In the genomic region with DNA sequence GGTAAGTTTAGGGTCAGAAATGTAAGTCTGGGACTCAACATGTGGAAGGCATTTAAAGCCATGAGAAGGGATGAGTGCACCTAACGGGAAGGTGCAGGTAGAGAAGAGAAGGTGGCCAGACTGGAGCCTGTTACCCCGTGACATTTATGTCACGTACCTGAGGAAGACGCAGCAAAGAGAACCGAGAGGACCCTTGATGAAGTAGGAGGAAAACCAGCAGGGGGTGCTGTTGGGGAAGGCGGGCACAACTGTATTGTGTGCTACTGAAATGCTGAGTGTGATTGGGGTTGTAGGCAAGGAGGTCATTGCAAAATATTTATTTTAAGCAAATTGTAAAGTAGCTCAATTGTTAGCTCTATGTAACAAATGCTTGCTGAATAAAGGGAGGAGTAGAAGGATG, we compare ENCODE assay signal across 10 cellular contexts.
DNase-seq lines count a peak whose midpoint lies in the region; ATAC-seq, FAIRE-seq and TF ChIP-seq lines count a peak whose summit lies in the region.
"Had no signal": no experiment of that assay in that cellular context is flagged by ENCODE, and none has a peak within 500 bp of the region (broad histone marks: within the 10 kb centered on the region; RNA-seq: fewer than 3 reads in every experiment).

No MANE protein-coding gene starts in this region.

- H3K9ac ChIP-seq in kidney (ENCODE audit: low read length in 2 of 2) = no peak overlapping the region

- H4K20me1 ChIP-seq in OCI-LY7 (ENCODE audit: insufficient read depth, low read length) = no peaks in the 10 kb centered on the region

- no peaks in the 10 kb centered on the region for H3K9me2 ChIP-seq in OCI-LY7 (ENCODE audit: insufficient read depth, low read length)

- FAIRE-seq in kidney (lab: Jason Lieb, UNC) = no peak

- H3K9me3 ChIP-seq in OCI-LY7 (ENCODE audit: low read length) (no peaks in the 10 kb centered on the region), kidney (ENCODE audit: control insufficient read depth in 1 of 2, low read length in 2 of 2) (no peaks in the 10 kb centered on the region)

- in situ Hi-C loops in GM13977 (cut with MboI; ENCODE audit: low pct_unique_long_range_greater_than_20kb, low sequenced_read_pairs, unreplicated experiment) = loop anchor here (10.0 kb wide), 1 partner anchor 496 kb away; the partner anchor contains the start of gene SFMBT2

- DNase-seq in GM13977 (ENCODE audit: low spot score) = no peak
- peak; percentile 57 for DNase-seq in OCI-LY7 (ENCODE audit: low spot score)
- DNase-seq in activated effector memory CD4-positive, alpha-beta T cell treated with Interleukin-2 at 50 U/mL for 16 hours = peak; percentile 24
- no peak for DNase-seq in kidney
- peak; percentile 64 for DNase-seq in stimulated activated CD8-positive, alpha-beta memory T cell treated with anti-CD3 and anti-CD28 coated beads, Interleukin-4, amount 100 ng/mL, for 24 hours (ENCODE audit: low read depth)
- no peak for DNase-seq in NCI-H2196 treated with DMSO at 0.1 percent for 48 hours (lab: John Stamatoyannopoulos, UW; ENCODE audit: unreplicated experiment)

- no peaks in the 10 kb centered on the region for H3K79me2 ChIP-seq in OCI-LY7 (ENCODE audit: insufficient read depth, low read depth, low read length)

- H3K4me3 ChIP-seq in OCI-LY7 (ENCODE audit: low read depth, low read length, poor library complexity, severe bottlenecking) (no peak overlapping the region), kidney (ENCODE audit: low read length in 2 of 2) (no peak overlapping the region)
- H3K4me3 ChIP-seq: SK-N-MC, skin epidermis had no signal

- intact Hi-C loops in OCI-LY7 (cut with micrococcal nuclease; ENCODE audit: unreplicated experiment) (no loop called here), kidney (cut with DNase I) (no loop called here)

- H3K4me1 ChIP-seq in OCI-LY7 (ENCODE audit: insufficient read depth, low read length, poor library complexity, severe bottlenecking) = peaks cover 19% of the 10 kb centered on the region
- H3K4me1 ChIP-seq in kidney (ENCODE audit: control insufficient read depth in 1 of 2, insufficient read depth in 1 of 2, low read depth in 1 of 2, low read length in 2 of 2) = no peaks in the 10 kb centered on the region

- POLR2A ChIA-PET in OCI-LY7 (lab: Charles Lee) = interaction anchor here (0.5 to 0.6 kb wide), 3 partner anchors 14 to 850 kb away, joined by 3 to 6 read pairs (median 3); no protein-coding TSS in a partner anchor

- H2AFZ ChIP-seq in OCI-LY7 (ENCODE audit: low read length) = peak overlapping the region; percentile 7; the same call in 1 of the 2 replicates

- TF ChIP-seq CTCF in GM13977 (IDR thresholded peaks at IDR 0.05; ENCODE audit: extremely low read depth, insufficient read depth, missing control alignments) (peak; percentile 69), OCI-LY7 (conservative IDR thresholded peaks at IDR 0.05; ENCODE audit: low read length) (peak; percentile 83), kidney (IDR thresholded peaks at IDR 0.05; ENCODE audit: borderline replicate concordance, extremely low read depth, insufficient read depth) (peak; percentile 40)

- CTCF ChIA-PET in OCI-LY7 (lab: Charles Lee; ENCODE audit: unreplicated experiment) = interaction anchor here (0.7 to 0.8 kb wide), 2 partner anchors 60 to 490 kb away, joined by 3 read pairs; no protein-coding TSS in a partner anchor

- BruUV-seq in OCI-LY7 (replicated peaks; lab: Mats Ljungman, UMichigan) = no TSS peak

- H3K4me2 ChIP-seq in OCI-LY7 (ENCODE audit: low read length) = no peak overlapping the region

- no peak overlapping the region for H3K27ac ChIP-seq in OCI-LY7 (ENCODE audit: low read depth, low read length, poor library complexity, severe bottlenecking)
- H3K27ac ChIP-seq in kidney (ENCODE audit: low read depth in 2 of 2, low read length in 2 of 2) = no peak overlapping the region
- H3K27ac ChIP-seq: SK-N-MC, skin epidermis had no signal

- H3K36me3 ChIP-seq in OCI-LY7 (ENCODE audit: insufficient read depth, low read length) (no peaks in the 10 kb centered on the region), kidney (ENCODE audit: control insufficient read depth in 1 of 2, insufficient read depth in 2 of 2, low read length in 2 of 2) (no peaks in the 10 kb centered on the region)

- ATAC-seq in GM21619 (IDR thresholded peaks at IDR 0.05; ENCODE audit: unreplicated experiment) = no peak
- ATAC-seq in HG02798 (IDR thresholded peaks at IDR 0.05; ENCODE audit: poor library complexity, unreplicated experiment) = no peak

Comparison
In these comparisons a context has a peak if more than half of its experiments do, and no peak if none do; other contexts are left out.
1. DNase-seq: peak in OCI-LY7 (single experiment), activated effector memory CD4-positive, alpha-beta T cell treated with Interleukin-2 at 50 U/mL for 16 hours (single experiment) and stimulated activated CD8-positive, alpha-beta memory T cell treated with anti-CD3 and anti-CD28 coated beads, Interleukin-4, amount 100 ng/mL, for 24 hours (single experiment); none in GM13977 (single experiment), kidney (single experiment) and NCI-H2196 treated with DMSO at 0.1 percent for 48 hours (single experiment).
2. Peak in every context shown above with its lines, with median percentiles within 50 percentile points of each other: CTCF ChIP-seq.